Comparison of ENCODE assay signal across 12 cellular contexts in genomic region chr10:58701398-58702135, GRCh38.
DNase-seq lines count a peak whose midpoint lies in the region; ATAC-seq and TF ChIP-seq lines count a peak whose summit lies in the region.
"Had no signal": no experiment of that assay in that cellular context is flagged by ENCODE, and none has a peak within 500 bp of the region (broad histone marks: within the 10 kb centered on the region; RNA-seq: fewer than 3 reads in every experiment).

No MANE protein-coding gene starts in this region.

- peak overlapping the region; percentile 16 to 46; a peak in 3 of 4 replicates for H3K27ac ChIP-seq in SK-N-SH (ENCODE audit: low read depth in 2 of 2, low read length in 1 of 2)
- H3K27ac ChIP-seq in fibroblast of lung (ENCODE audit: insufficient read depth, low read length): peak overlapping the region; percentile 65
- peak overlapping the region; percentile 86 for H3K27ac ChIP-seq in osteoblast (ENCODE audit: low read depth, low read length)

- DNase-seq in AG09319 (ENCODE audit: extremely low read depth, low read depth): peak; percentile 91
- no peak for DNase-seq in SK-N-SH
- peak; percentile 86 to 90 for DNase-seq in fibroblast of lung (ENCODE audit: low read depth in 2 of 2)
- DNase-seq in osteoblast (ENCODE audit: insufficient read length, low spot score, missing footprints): no peak
- no peak for DNase-seq in stimulated activated CD4-positive, alpha-beta T cell treated with anti-CD3 and anti-CD28 coated beads, Interleukin-12 subunit alpha, Interleukin-12 subunit beta, amount 100 ng/mL, for 4 hours
- no peak for DNase-seq in central memory CD4-positive, alpha-beta T cell
- no peak for DNase-seq in T-cell
- DNase-seq: GF-D8, NCI-H2171 treated with DMSO at 0.1 percent for 48 hours had no signal

- H3K4me3 ChIP-seq in SK-N-SH (ENCODE audit: low read depth in 2 of 2, low read length in 1 of 2) (no peak overlapping the region), fibroblast of lung (replicated peaks in 1 of 4; ENCODE audit: control extremely low read depth in 1 of 4, insufficient read depth in 1 of 4, low read depth in 3 of 4, low read length in 4 of 4) (no peak overlapping the region), osteoblast (ENCODE audit: insufficient read depth, low read length) (peak overlapping the region; percentile 2)
- H3K4me3 ChIP-seq: mucosa of descending colon had no signal

- TF ChIP-seq CTCF in AG09319 (IDR thresholded peaks at IDR 0.05; ENCODE audit: low read depth, low read length) (no peak), SK-N-SH (IDR thresholded peaks at IDR 0.05) (no peak), fibroblast of lung (conservative IDR thresholded peaks at IDR 0.05 in 1 of 2, IDR thresholded peaks at IDR 0.05 in 1 of 2; ENCODE audit: low read depth in 1 of 2, low read length in 2 of 2) (no peak), osteoblast (IDR thresholded peaks at IDR 0.05; ENCODE audit: extremely low read depth, low read depth, low read length) (no peak)

- H3K27me3 Mint-ChIP-seq in T-cell: peaks cover 2 to 3% of the 10 kb centered on the region in 2 donors
- H3K27me3 Mint-ChIP-seq: B cell had no signal

- ATAC-seq in T-cell (replicated peaks in 1 of 4) (no peak), GM18858 (IDR thresholded peaks at IDR 0.05; ENCODE audit: unreplicated experiment) (no peak)
- ATAC-seq: mucosa of descending colon had no signal

- H3K4me1 Mint-ChIP-seq in T-cell: no peaks in the 10 kb centered on the region
- H3K4me1 Mint-ChIP-seq: B cell had no signal

- H2AFZ ChIP-seq in SK-N-SH (ENCODE audit: low read depth) (no peak overlapping the region), fibroblast of lung (ENCODE audit: low read length) (no peak overlapping the region), osteoblast (ENCODE audit: low read length) (no peak overlapping the region)

- H3K4me2 ChIP-seq in SK-N-SH (peak overlapping the region; percentile 51; the same call in 1 of the 2 replicates), fibroblast of lung (ENCODE audit: extremely low read depth, insufficient read depth, low read length) (peak overlapping the region; percentile 40), osteoblast (ENCODE audit: insufficient read depth, low read length) (peak overlapping the region; percentile 18)

- H3K9me3 Mint-ChIP-seq in T-cell: no peaks in the 10 kb centered on the region

- CTCF ChIA-PET in SK-N-SH (lab: Yijun Ruan, JAX) (no interaction called here), T-cell (lab: Charles Lee) (no interaction called here)

- POLR2A ChIA-PET in SK-N-SH (lab: Yijun Ruan, JAX): no interaction called here
- POLR2A ChIA-PET in T-cell (lab: Charles Lee): no interaction called here

- 61% methylated on average over 7 of the region's 7 CpGs for WGBS in SK-N-SH (ENCODE audit: low lambda C conversion rate)

- peaks cover 16% of the 10 kb centered on the region for H3F3A ChIP-seq in SK-N-SH (replicated peaks; ENCODE audit: insufficient read depth)

- H3K4me3 Mint-ChIP-seq in T-cell: no peak overlapping the region
- H3K4me3 Mint-ChIP-seq: B cell had no signal

- no peak for TF ChIP-seq RAD21 in SK-N-SH (IDR thresholded peaks at IDR 0.05; ENCODE audit: low read length)

- no peak overlapping the region for H3K9ac ChIP-seq in SK-N-SH
- H3K9ac ChIP-seq in fibroblast of lung (ENCODE audit: insufficient read depth, low read length): no peak overlapping the region

- no peak for TF ChIP-seq EP300 in SK-N-SH (IDR thresholded peaks at IDR 0.05; ENCODE audit: borderline replicate concordance in 1 of 2, low read depth in 1 of 2, low read length in 1 of 2)

- H3K4me1 ChIP-seq in SK-N-SH (ENCODE audit: control insufficient read depth in 1 of 2, insufficient read depth in 2 of 2, low read depth in 1 of 2, low read length in 1 of 2) (peaks cover 30 to 35% of the 10 kb centered on the region in 2 experiments), fibroblast of lung (ENCODE audit: control insufficient read depth, extremely low read depth, insufficient read depth, low read length) (peaks cover 4% of the 10 kb centered on the region), osteoblast (ENCODE audit: insufficient read depth, low read length) (peaks cover 79% of the 10 kb centered on the region)

- no peaks in the 10 kb centered on the region for H4K20me1 ChIP-seq in SK-N-SH (ENCODE audit: insufficient read depth)
- H4K20me1 ChIP-seq in fibroblast of lung (ENCODE audit: control insufficient read depth, extremely low read depth, insufficient read depth, low read length): no peaks in the 10 kb centered on the region
- H4K20me1 ChIP-seq in osteoblast (ENCODE audit: insufficient read depth, low read length): peaks cover 16% of the 10 kb centered on the region

- H3K36me3 Mint-ChIP-seq in T-cell: no peaks in the 10 kb centered on the region

- no peak overlapping the region for H3K27ac Mint-ChIP-seq in T-cell
- H3K27ac Mint-ChIP-seq: B cell had no signal

- no peaks in the 10 kb centered on the region for H3K9me2 ChIP-seq in SK-N-SH

- H3K79me2 ChIP-seq in SK-N-SH (ENCODE audit: insufficient read depth): no peaks in the 10 kb centered on the region
- no peaks in the 10 kb centered on the region for H3K79me2 ChIP-seq in fibroblast of lung (ENCODE audit: control insufficient read depth, insufficient read depth, low read length)
- H3K79me2 ChIP-seq in osteoblast (ENCODE audit: insufficient read depth, low read length): peaks cover 62% of the 10 kb centered on the region

- H3K9me3 ChIP-seq in SK-N-SH (no peaks in the 10 kb centered on the region), fibroblast of lung (ENCODE audit: control insufficient read depth, insufficient read depth, low read depth, low read length) (no peaks in the 10 kb centered on the region), osteoblast (ENCODE audit: low read depth, low read length) (no peaks in the 10 kb centered on the region)
- H3K9me3 ChIP-seq: mucosa of descending colon had no signal

- H3K36me3 ChIP-seq in SK-N-SH (replicated peaks in 1 of 2; ENCODE audit: control insufficient read depth in 1 of 2, insufficient read depth in 2 of 2, low read length in 1 of 2) (no peaks in the 10 kb centered on the region), fibroblast of lung (ENCODE audit: control insufficient read depth, insufficient read depth, low read length) (no peaks in the 10 kb centered on the region), osteoblast (ENCODE audit: insufficient read depth, low read length) (peaks cover 15% of the 10 kb centered on the region)

- no peaks in the 10 kb centered on the region for H3K27me3 ChIP-seq in SK-N-SH (ENCODE audit: insufficient read depth)
- H3K27me3 ChIP-seq in fibroblast of lung (ENCODE audit: control insufficient read depth, insufficient read depth, low read length): no peaks in the 10 kb centered on the region
- H3K27me3 ChIP-seq in osteoblast (ENCODE audit: insufficient read depth, low read length): no peaks in the 10 kb centered on the region

TF ChIP-seq in SK-N-SH, 30 proteins besides CTCF, POLR2A, EP300 and RAD21:
- TF ChIP-seq SMC3 (IDR thresholded peaks at IDR 0.05; ENCODE audit: low read depth, low read length) (no peak), SIN3A (IDR thresholded peaks at IDR 0.05; ENCODE audit: borderline replicate concordance, low read depth, low read length) (no peak), CHD2 (IDR thresholded peaks at IDR 0.05; ENCODE audit: low read length, partially characterized antibody) (no peak), POLR2AphosphoS5 (IDR thresholded peaks at IDR 0.05; ENCODE audit: low read depth, low read length) (no peak), MEF2A (IDR thresholded peaks at IDR 0.05; ENCODE audit: borderline replicate concordance, low read depth) (no peak), ELF1 (IDR thresholded peaks at IDR 0.05) (no peak)
- TF ChIP-seq, protein P1, sequence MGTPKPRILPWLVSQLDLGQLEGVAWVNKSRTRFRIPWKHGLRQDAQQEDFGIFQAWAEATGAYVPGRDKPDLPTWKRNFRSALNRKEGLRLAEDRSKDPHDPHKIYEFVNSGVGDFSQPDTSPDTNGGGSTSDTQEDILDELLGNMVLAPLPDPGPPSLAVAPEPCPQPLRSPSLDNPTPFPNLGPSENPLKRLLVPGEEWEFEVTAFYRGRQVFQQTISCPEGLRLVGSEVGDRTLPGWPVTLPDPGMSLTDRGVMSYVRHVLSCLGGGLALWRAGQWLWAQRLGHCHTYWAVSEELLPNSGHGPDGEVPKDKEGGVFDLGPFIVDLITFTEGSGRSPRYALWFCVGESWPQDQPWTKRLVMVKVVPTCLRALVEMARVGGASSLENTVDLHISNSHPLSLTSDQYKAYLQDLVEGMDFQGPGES (IDR thresholded peaks at IDR 0.05; ENCODE audit: low read depth, low read length): no peak
- TF ChIP-seq, protein P2, sequence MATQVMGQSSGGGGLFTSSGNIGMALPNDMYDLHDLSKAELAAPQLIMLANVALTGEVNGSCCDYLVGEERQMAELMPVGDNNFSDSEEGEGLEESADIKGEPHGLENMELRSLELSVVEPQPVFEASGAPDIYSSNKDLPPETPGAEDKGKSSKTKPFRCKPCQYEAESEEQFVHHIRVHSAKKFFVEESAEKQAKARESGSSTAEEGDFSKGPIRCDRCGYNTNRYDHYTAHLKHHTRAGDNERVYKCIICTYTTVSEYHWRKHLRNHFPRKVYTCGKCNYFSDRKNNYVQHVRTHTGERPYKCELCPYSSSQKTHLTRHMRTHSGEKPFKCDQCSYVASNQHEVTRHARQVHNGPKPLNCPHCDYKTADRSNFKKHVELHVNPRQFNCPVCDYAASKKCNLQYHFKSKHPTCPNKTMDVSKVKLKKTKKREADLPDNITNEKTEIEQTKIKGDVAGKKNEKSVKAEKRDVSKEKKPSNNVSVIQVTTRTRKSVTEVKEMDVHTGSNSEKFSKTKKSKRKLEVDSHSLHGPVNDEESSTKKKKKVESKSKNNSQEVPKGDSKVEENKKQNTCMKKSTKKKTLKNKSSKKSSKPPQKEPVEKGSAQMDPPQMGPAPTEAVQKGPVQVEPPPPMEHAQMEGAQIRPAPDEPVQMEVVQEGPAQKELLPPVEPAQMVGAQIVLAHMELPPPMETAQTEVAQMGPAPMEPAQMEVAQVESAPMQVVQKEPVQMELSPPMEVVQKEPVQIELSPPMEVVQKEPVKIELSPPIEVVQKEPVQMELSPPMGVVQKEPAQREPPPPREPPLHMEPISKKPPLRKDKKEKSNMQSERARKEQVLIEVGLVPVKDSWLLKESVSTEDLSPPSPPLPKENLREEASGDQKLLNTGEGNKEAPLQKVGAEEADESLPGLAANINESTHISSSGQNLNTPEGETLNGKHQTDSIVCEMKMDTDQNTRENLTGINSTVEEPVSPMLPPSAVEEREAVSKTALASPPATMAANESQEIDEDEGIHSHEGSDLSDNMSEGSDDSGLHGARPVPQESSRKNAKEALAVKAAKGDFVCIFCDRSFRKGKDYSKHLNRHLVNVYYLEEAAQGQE (IDR thresholded peaks at IDR 0.05; ENCODE audit: low read depth, low read length): no peak

Comparison
In these comparisons a context has a peak if more than half of its experiments do, and no peak if none do; other contexts are left out.
1. DNase-seq: peak in AG09319 (single experiment) and fibroblast of lung (2 of 2); none in SK-N-SH (single experiment), osteoblast (single experiment), stimulated activated CD4-positive, alpha-beta T cell treated with anti-CD3 and anti-CD28 coated beads, Interleukin-12 subunit alpha, Interleukin-12 subunit beta, amount 100 ng/mL, for 4 hours (single experiment), central memory CD4-positive, alpha-beta T cell (single experiment) and T-cell (0 of 34).
2. H3K27ac ChIP-seq: peak in every context shown above with its lines; median percentile 86 in osteoblast; 65 in fibroblast of lung; 31 in SK-N-SH.
3. Peak in every context shown above with its lines, with median percentiles within 50 percentile points of each other: H3K4me2 ChIP-seq.